12 cellular contexts compared by ENCODE assay signal in genomic region chr12:6822461-6823135, GRCh38. TPM values are rescaled to one million over a fixed set of nuclear protein-coding genes. Genes with fewer than 3 reads are reported as not detected.
DNase-seq lines count a peak whose midpoint lies in the region; ATAC-seq and TF ChIP-seq lines count a peak whose summit lies in the region.
"Had no signal": no experiment of that assay in that cellular context is flagged by ENCODE, and none has a peak within 500 bp of the region (broad histone marks: within the 10 kb centered on the region; RNA-seq: fewer than 3 reads in every experiment).

No MANE protein-coding gene starts in this region.

- no peak overlapping the region for H3K9ac ChIP-seq in HUES6 (ENCODE audit: low read length)
- H3K9ac ChIP-seq in endocrine pancreas (ENCODE audit: control insufficient read depth, insufficient read depth, low read length), result peak overlapping the region; percentile 34

- POLR2A ChIA-PET in naive thymus-derived CD8-positive, alpha-beta T cell (lab: Charles Lee), result interaction anchor here (1.1 kb wide), 1 partner anchor 14 kb away, joined by 3 read pairs; no protein-coding TSS in a partner anchor

- peaks cover 17 to 37% (median 22%) of the 10 kb centered on the region in 4 donors for H3K4me1 Mint-ChIP-seq in naive thymus-derived CD8-positive, alpha-beta T cell

- peaks cover 14 to 70% (median 48%) of the 10 kb centered on the region in 5 donors for H3K27me3 Mint-ChIP-seq in naive thymus-derived CD8-positive, alpha-beta T cell

- H3K36me3 ChIP-seq in BE2C (no peaks in the 10 kb centered on the region), HUES6 (ENCODE audit: control insufficient read depth, insufficient read depth, low read length) (no peaks in the 10 kb centered on the region), endocrine pancreas (ENCODE audit: control insufficient read depth, insufficient read depth, low read length) (no peaks in the 10 kb centered on the region)

- DNase-seq in BE2C (no peak), DMS79 treated with DMSO at 0.1 percent for 48 hours (lab: John Stamatoyannopoulos, UW) (no peak), GM19240 (ENCODE audit: insufficient read length, low spot score) (no peak), KG1 (lab: John Stamatoyannopoulos, UW) (no peak), NCI-H2171 treated with DMSO at 0.1 percent for 48 hours (lab: John Stamatoyannopoulos, UW) (no peak)
- peak in 1 of 10 donors; percentile 43 for DNase-seq in naive thymus-derived CD8-positive, alpha-beta T cell
- DNase-seq: activated CD8-positive, alpha-beta memory T cell treated with anti-CD3 and anti-CD28 coated beads, Interleukin-2, amount 10 ng/mL, durations not matched to agents 7 days and 5 days; Kasumi-1; kidney glomerular epithelial cell; PC-9 had no signal

- H3K27ac Mint-ChIP-seq in naive thymus-derived CD8-positive, alpha-beta T cell, result no peak overlapping the region
- H3K27ac Mint-ChIP-seq: activated CD8-positive, alpha-beta memory T cell treated with anti-CD3 and anti-CD28 coated beads, Interleukin-2, amount 10 ng/mL, durations not matched to agents 7 days and 5 days had no signal

- TF ChIP-seq CTCF in BE2C (IDR thresholded peaks at IDR 0.05; ENCODE audit: low read depth, low read length), result no peak

- peaks cover 30% of the 10 kb centered on the region for H3K4me1 ChIP-seq in BE2C
- peaks cover 72% of the 10 kb centered on the region for H3K4me1 ChIP-seq in HUES6 (ENCODE audit: control insufficient read depth, insufficient read depth, low read length)
- H3K4me1 ChIP-seq in endocrine pancreas (ENCODE audit: control insufficient read depth, insufficient read depth, low read length), result no peaks in the 10 kb centered on the region

- peak overlapping the region; percentile 64 for H3K4me3 ChIP-seq in BE2C (ENCODE audit: low read depth, low read length)
- peak overlapping the region; percentile 69 for H3K4me3 ChIP-seq in HUES6 (ENCODE audit: low read depth, low read length)
- no peak overlapping the region for H3K4me3 ChIP-seq in endocrine pancreas (ENCODE audit: control insufficient read depth, insufficient read depth, low read length)

- H3K27me3 ChIP-seq in BE2C (no peaks in the 10 kb centered on the region), HUES6 (ENCODE audit: control insufficient read depth, insufficient read depth, low read length) (peaks cover 58% of the 10 kb centered on the region), endocrine pancreas (ENCODE audit: control insufficient read depth, insufficient read depth, low read length) (no peaks in the 10 kb centered on the region)

- H3K9me3 Mint-ChIP-seq in naive thymus-derived CD8-positive, alpha-beta T cell, result no peaks in the 10 kb centered on the region

- no peaks in the 10 kb centered on the region for H3K36me3 Mint-ChIP-seq in naive thymus-derived CD8-positive, alpha-beta T cell
- H3K36me3 Mint-ChIP-seq: activated CD8-positive, alpha-beta memory T cell treated with anti-CD3 and anti-CD28 coated beads, Interleukin-2, amount 10 ng/mL, durations not matched to agents 7 days and 5 days had no signal

- no peak overlapping the region for H3K27ac ChIP-seq in HUES6 (ENCODE audit: low read depth, low read length)
- H3K27ac ChIP-seq: PC-9 had no signal

- ATAC-seq in naive thymus-derived CD8-positive, alpha-beta T cell, result no peak
- ATAC-seq: activated CD8-positive, alpha-beta memory T cell treated with anti-CD3 and anti-CD28 coated beads, Interleukin-2, amount 10 ng/mL, durations not matched to agents 7 days and 5 days had no signal

- H3K9me3 ChIP-seq in BE2C (no peaks in the 10 kb centered on the region), HUES6 (ENCODE audit: control insufficient read depth, insufficient read depth, low read depth, low read length) (no peaks in the 10 kb centered on the region), endocrine pancreas (ENCODE audit: control insufficient read depth, low read length) (no peaks in the 10 kb centered on the region)

- peak overlapping the region in 6 of 10 donors; percentile 16 to 79 (median 40) for H3K4me3 Mint-ChIP-seq in naive thymus-derived CD8-positive, alpha-beta T cell
- H3K4me3 Mint-ChIP-seq: activated CD8-positive, alpha-beta memory T cell treated with anti-CD3 and anti-CD28 coated beads, Interleukin-2, amount 10 ng/mL, durations not matched to agents 7 days and 5 days had no signal

RNA-seq across cellular contexts. Expression of gene GPR162, which starts 1.0 kb away (rescaled TPM):
- 210 TPM for polyA plus RNA-seq in BE2C (2012; ENCODE audit: insufficient read depth, insufficient read length, low read depth)
- not detected for total RNA-seq in naive thymus-derived CD8-positive, alpha-beta T cell
- not detected for polyA plus RNA-seq in naive thymus-derived CD8-positive, alpha-beta T cell

RNA-seq across cellular contexts. Expression of gene P3H3, which starts 5.6 kb away (rescaled TPM):
- polyA plus RNA-seq in BE2C (2012; ENCODE audit: insufficient read depth, insufficient read length, low read depth), result 93.6 TPM
- total RNA-seq in naive thymus-derived CD8-positive, alpha-beta T cell, result 1 to 10 TPM; 8.6 to 9.7 TPM
- under 1 TPM; 0.42 to 0.73 (median 0.67) TPM for polyA plus RNA-seq in naive thymus-derived CD8-positive, alpha-beta T cell

RNA-seq across cellular contexts. Expression of gene GNB3, which starts 18.1 kb away (rescaled TPM):
- 88.5 TPM for polyA plus RNA-seq in BE2C (2012; ENCODE audit: insufficient read depth, insufficient read length, low read depth)
- 1 to 10 TPM; 3.8 to 5.6 TPM for total RNA-seq in naive thymus-derived CD8-positive, alpha-beta T cell
- not detected for polyA plus RNA-seq in naive thymus-derived CD8-positive, alpha-beta T cell
- total RNA-seq: PC-9 had no signal

RNA-seq across cellular contexts. Expression of gene CDCA3, which starts 28.5 kb away (rescaled TPM):
- 11.9 TPM for polyA plus RNA-seq in BE2C (2012; ENCODE audit: insufficient read depth, insufficient read length, low read depth)
- total RNA-seq in naive thymus-derived CD8-positive, alpha-beta T cell, result 1 to 10 TPM; 2.6 to 2.7 TPM
- polyA plus RNA-seq in naive thymus-derived CD8-positive, alpha-beta T cell, result 1 to 10 TPM in 1 of 3 donors, under 1 TPM in 1, not detected in 1; 0.50 to 1.4 TPM

RNA-seq across cellular contexts. Expression of gene USP5, which starts 29.4 kb away (rescaled TPM):
- 84.6 TPM for polyA plus RNA-seq in BE2C (2012; ENCODE audit: insufficient read depth, insufficient read length, low read depth)
- 10 to 100 TPM; 72.7 to 78.9 TPM for total RNA-seq in naive thymus-derived CD8-positive, alpha-beta T cell
- 10 to 100 TPM; 55.3 to 69.2 (median 56.7) TPM for polyA plus RNA-seq in naive thymus-derived CD8-positive, alpha-beta T cell
